In genomic region chr21:42849759-42850412, GRCh38 we compare ENCODE assay signal across 1 cellular context.
TF ChIP-seq lines count a peak whose summit lies in the region.

No MANE protein-coding gene starts in this region.

TF ChIP-seq in H1, 55 proteins besides CTCF, POLR2A, EP300 and RAD21:
- TF ChIP-seq SIRT6 (IDR thresholded peaks at IDR 0.05; ENCODE audit: low read length) (no peak), POU5F1 (IDR thresholded peaks at IDR 0.05; ENCODE audit: low read depth, low read length) (no peak), JUN (IDR thresholded peaks at IDR 0.05; ENCODE audit: low read depth, low read length) (no peak), POLR2AphosphoS5 (IDR thresholded peaks at IDR 0.05; ENCODE audit: low read depth, low read length) (no peak), TBP (IDR thresholded peaks at IDR 0.05; ENCODE audit: low read depth, low read length) (no peak), CEBPB (IDR thresholded peaks at IDR 0.05; ENCODE audit: low read depth, low read length) (no peak), CBX8 (IDR thresholded peaks at IDR 0.05; ENCODE audit: borderline replicate concordance, low read depth, low read length) (no peak), KDM4A (IDR thresholded peaks at IDR 0.05; ENCODE audit: low read depth, low read length, severe bottlenecking) (no peak), NANOG (IDR thresholded peaks at IDR 0.05; ENCODE audit: insufficient read depth, low read depth, low read length, poor library complexity, severe bottlenecking) (no peak), JUND (IDR thresholded peaks at IDR 0.05; ENCODE audit: low read length) (no peak), SAP30 (IDR thresholded peaks at IDR 0.05; ENCODE audit: insufficient read depth, insufficient replicate concordance, low read length) (no peak), SUZ12 (IDR thresholded peaks at IDR 0.05; ENCODE audit: low read length) (no peak), TCF12 (IDR thresholded peaks at IDR 0.05; ENCODE audit: low read depth, low read length) (no peak), FOSL1 (IDR thresholded peaks at IDR 0.05; ENCODE audit: insufficient read depth, low read depth, low read length) (no peak), MAFK (IDR thresholded peaks at IDR 0.05; ENCODE audit: low read depth, low read length) (no peak), NRF1 (IDR thresholded peaks at IDR 0.05; ENCODE audit: low read depth, low read length) (no peak), CTBP2 (IDR thresholded peaks at IDR 0.05; ENCODE audit: borderline replicate concordance, insufficient read depth, insufficient read length, low read length) (no peak), TAF1 (IDR thresholded peaks at IDR 0.05; ENCODE audit: low read depth, low read length) (no peak), CREB1 (IDR thresholded peaks at IDR 0.05) (no peak)
- TF ChIP-seq, protein P1, sequence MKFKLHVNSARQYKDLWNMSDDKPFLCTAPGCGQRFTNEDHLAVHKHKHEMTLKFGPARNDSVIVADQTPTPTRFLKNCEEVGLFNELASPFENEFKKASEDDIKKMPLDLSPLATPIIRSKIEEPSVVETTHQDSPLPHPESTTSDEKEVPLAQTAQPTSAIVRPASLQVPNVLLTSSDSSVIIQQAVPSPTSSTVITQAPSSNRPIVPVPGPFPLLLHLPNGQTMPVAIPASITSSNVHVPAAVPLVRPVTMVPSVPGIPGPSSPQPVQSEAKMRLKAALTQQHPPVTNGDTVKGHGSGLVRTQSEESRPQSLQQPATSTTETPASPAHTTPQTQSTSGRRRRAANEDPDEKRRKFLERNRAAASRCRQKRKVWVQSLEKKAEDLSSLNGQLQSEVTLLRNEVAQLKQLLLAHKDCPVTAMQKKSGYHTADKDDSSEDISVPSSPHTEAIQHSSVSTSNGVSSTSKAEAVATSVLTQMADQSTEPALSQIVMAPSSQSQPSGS (IDR thresholded peaks at IDR 0.05; ENCODE audit: low read length): no peak
TF ChIP-seq in H1: peak in this region for 0.
